33 cellular contexts compared by ENCODE assay signal in the genomic region with DNA sequence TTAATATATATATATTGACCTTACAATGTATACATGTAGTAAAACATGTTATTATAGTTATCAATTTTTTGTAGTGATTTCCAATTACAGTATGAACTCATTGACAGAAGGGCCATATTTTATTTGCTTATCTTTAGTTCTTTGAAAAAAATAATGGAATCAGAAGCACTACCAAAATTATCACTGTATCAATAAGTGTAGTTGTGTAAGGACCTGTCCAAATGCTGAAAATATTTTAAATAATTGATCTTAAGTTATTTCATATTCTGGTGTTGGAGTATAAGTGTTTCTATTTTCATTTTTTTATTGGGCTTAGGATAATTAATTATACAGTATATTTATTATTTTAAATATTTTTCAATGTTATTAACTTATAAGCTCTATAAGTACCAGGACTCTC. TPM values are rescaled to one million over a fixed set of nuclear protein-coding genes. Genes with fewer than 3 reads are reported as not detected.
"Had no signal": no experiment of that assay in that cellular context is flagged by ENCODE, and none has a peak within 500 bp of the region (broad histone marks: within the 10 kb centered on the region; RNA-seq: fewer than 3 reads in every experiment).

No MANE protein-coding gene starts in this region.

- H3K4me1 ChIP-seq: adrenal gland, body of pancreas, esophagus squamous epithelium, gastroesophageal sphincter, heart right ventricle had no signal

- ATAC-seq: activated CD4-positive, CD25-positive, alpha-beta regulatory T cell treated with anti-CD3 and anti-CD28 coated beads, Interleukin-2, amount 50 U/mL, for 24 hours; activated CD8-positive, alpha-beta memory T cell treated with anti-CD3 and anti-CD28 coated beads, Interleukin-2, amount 10 ng/mL, durations not matched to agents 7 days and 5 days; activated CD8-positive, alpha-beta T cell treated with anti-CD3 and anti-CD28 coated beads, Interleukin-2, amount 10 ng/mL, durations not matched to agents 7 days and 5 days; activated naive CD8-positive, alpha-beta T cell treated with anti-CD3 and anti-CD28 coated beads, Interleukin-2, amount 50 U/mL, for 24 hours; body of pancreas; effector memory CD8-positive, alpha-beta T cell; gastroesophageal sphincter; heart right ventricle; T-helper 17 cell had no signal

- H3K27ac ChIP-seq: adrenal gland, body of pancreas, epithelial cell of prostate, esophagus squamous epithelium, gastroesophageal sphincter, heart right ventricle, WERI-Rb-1 had no signal

- DNase-seq: activated B cell treated with CpG ODN at 0.5 μM for 24 hours; activated CD4-positive, alpha-beta memory T cell treated with anti-CD3 and anti-CD28 coated beads for 36 hours; activated CD4-positive, alpha-beta T cell treated with anti-CD3 and anti-CD28 coated beads for 48 hours; activated CD4-positive, alpha-beta T cell treated with anti-CD3 and anti-CD28 coated beads, Interleukin-2, amount 50 U/mL, for 1 hour; activated CD8-positive, alpha-beta memory T cell treated with anti-CD3 and anti-CD28 coated beads, Interleukin-2, amount 10 ng/mL, durations not matched to agents 7 days and 5 days; activated CD8-positive, alpha-beta memory T cell treated with anti-CD3 and anti-CD28 coated beads, Interleukin-2, amount 50 U/mL, for 4 hours; activated CD8-positive, alpha-beta T cell treated with anti-CD3 and anti-CD28 coated beads, Interleukin-2, amount 10 ng/mL, durations not matched to agents 7 days and 5 days; activated effector memory CD4-positive, alpha-beta T cell treated with anti-CD3 and anti-CD28 coated beads, Interleukin-2, amount 50 U/mL, for 16 hours; activated naive CD4-positive, alpha-beta T cell treated with anti-CD3 and anti-CD28 coated beads for 36 hours; activated naive CD8-positive, alpha-beta T cell treated with anti-CD3 and anti-CD28 coated beads for 36 hours; activated naive CD8-positive, alpha-beta T cell treated with anti-CD3 and anti-CD28 coated beads, Interleukin-2, amount 50 U/mL, for 24 hours; activated T-cell treated with anti-CD3 and anti-CD28 coated beads, Interleukin-2, amount 50 U/mL, for 1 hour; activated T-cell treated with anti-CD3 and anti-CD28 coated beads, Interleukin-2, amount 50 U/mL, for 48 hours; adrenal gland; amygdala; aorta; body of pancreas; caudate nucleus; cortex of kidney; dermis blood vessel endothelial cell; effector CD4-positive, alpha-beta T cell; effector memory CD8-positive, alpha-beta T cell; esophagus squamous epithelium; foreskin melanocyte; heart right ventricle; T-helper 17 cell; T1000; WERI-Rb-1 had no signal

- H3K36me3 ChIP-seq: adrenal gland, esophagus squamous epithelium, gastroesophageal sphincter, heart right ventricle, WERI-Rb-1 had no signal

- H3K4me3 ChIP-seq: adrenal gland, body of pancreas, esophagus squamous epithelium, gastroesophageal sphincter, heart right ventricle had no signal

- H3K27me3 ChIP-seq: adrenal gland, body of pancreas, esophagus squamous epithelium, gastroesophageal sphincter, heart right ventricle had no signal

- FAIRE-seq: colon, endothelial cell of umbilical vein had no signal

- H3K9me3 ChIP-seq: adrenal gland, body of pancreas, esophagus squamous epithelium, gastroesophageal sphincter had no signal

RNA-seq across cellular contexts. Expression of a gene that starts 8.5 kb away (rescaled TPM):
- polyA plus RNA-seq: aorta, endothelial cell of umbilical vein had no signal
